ENCODE assay signal across 16 cellular contexts in the genomic region with DNA sequence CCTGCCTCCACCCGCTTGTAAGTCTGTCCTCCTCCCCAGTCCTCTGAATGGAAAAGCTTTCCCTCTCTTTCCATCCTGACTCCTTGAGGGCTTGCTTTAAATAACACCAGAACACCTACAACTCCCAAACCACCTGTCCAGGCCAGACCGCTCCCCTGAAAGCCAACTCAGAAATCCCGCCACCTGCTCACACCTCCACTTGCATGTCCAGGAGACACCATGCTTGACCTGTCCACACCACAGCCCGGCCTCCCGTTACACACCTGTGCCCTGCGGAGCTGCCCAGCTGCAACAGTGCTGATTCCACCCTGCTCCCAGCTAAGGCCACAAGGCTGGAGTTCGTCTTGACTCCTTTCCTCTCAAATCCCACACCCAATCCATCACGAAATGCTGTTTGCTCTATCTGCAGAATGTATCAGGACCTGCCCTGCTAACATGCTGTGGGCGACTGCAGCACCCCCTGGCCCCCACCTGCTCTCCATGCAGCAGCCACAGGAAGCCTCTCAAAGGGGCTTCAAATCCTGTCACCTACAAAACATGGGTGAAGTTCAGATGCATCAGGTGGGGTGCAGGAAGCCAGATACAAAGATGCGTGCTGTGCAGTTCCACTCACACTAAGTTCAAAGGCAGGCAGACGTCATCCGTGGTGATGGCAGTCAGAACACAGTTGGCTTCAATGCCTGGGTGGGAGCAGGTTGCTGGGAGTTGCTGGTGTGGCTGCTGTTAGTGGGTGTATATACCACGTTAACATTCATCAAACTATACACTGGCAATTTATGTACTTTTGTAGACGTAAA.
"Had no signal": no experiment of that assay in that cellular context is flagged by ENCODE, and none has a peak within 500 bp of the region (broad histone marks: within the 10 kb centered on the region; RNA-seq: fewer than 3 reads in every experiment).

No MANE protein-coding gene starts in this region.

- ATAC-seq: activated T-cell treated with anti-CD3 and anti-CD28 coated beads, Interleukin-2, amount 50 U/mL, for 4 hours; esophagus mucosa; stimulated activated naive B cell treated with anti-CD40 and anti-IgM and Interleukin-4, amounts not matched to agents 10 μg/mL and 1 μg/mL and 100 μg/mL, for 72 hours had no signal

- H3K27ac ChIP-seq: adrenal gland, cardiac muscle cell, right atrium auricular region, skin epidermis had no signal

- H3K4me3 Mint-ChIP-seq: activated T-cell treated with anti-CD3 and anti-CD28 coated beads, Interleukin-2, amount 50 U/mL, for 4 hours; stimulated activated naive B cell treated with anti-CD40 and anti-IgM and Interleukin-4, amounts not matched to agents 10 μg/mL and 1 μg/mL and 100 μg/mL, for 72 hours had no signal

- H3K36me3 ChIP-seq: adrenal gland, cardiac muscle cell, right atrium auricular region had no signal

- H3K4me1 Mint-ChIP-seq: stimulated activated naive B cell treated with anti-CD40 and anti-IgM and Interleukin-4, amounts not matched to agents 10 μg/mL and 1 μg/mL and 100 μg/mL, for 72 hours had no signal

- DNase-seq: activated CD4-positive, alpha-beta T cell treated with anti-CD3 and anti-CD28 coated beads, Interleukin-2, amount 50 U/mL, for 1 hour; activated effector memory CD4-positive, alpha-beta T cell treated with Interleukin-2 at 50 U/mL for 16 hours; activated naive CD4-positive, alpha-beta T cell treated with anti-CD3 and anti-CD28 coated beads, Interleukin-2, amount 50 U/mL, for 16 hours; activated T-cell treated with anti-CD3 and anti-CD28 coated beads, Interleukin-2, amount 50 U/mL, for 4 hours; hypothalamus; posterior cingulate gyrus; stimulated activated CD4-positive, alpha-beta T cell treated with anti-CD3 and anti-CD28 coated beads, Interleukin-15, amount 100 ng/mL, for 24 hours; stimulated activated CD4-positive, alpha-beta T cell treated with anti-CD3 and anti-CD28 coated beads, Interleukin-4, amount 100 ng/mL, for 1 hour; stimulated activated naive B cell treated with anti-CD40 and anti-IgM and Interleukin-4, amounts not matched to agents 10 μg/mL and 1 μg/mL and 100 μg/mL, for 72 hours; trophoblast cell had no signal

- FAIRE-seq: endometrium had no signal

- H3K9me3 ChIP-seq: adrenal gland had no signal

- H3K4me3 ChIP-seq: adrenal gland, cardiac muscle cell, right atrium auricular region, skin epidermis had no signal

- H3K27me3 ChIP-seq: adrenal gland, cardiac muscle cell, right atrium auricular region had no signal

- H3K27ac Mint-ChIP-seq: stimulated activated naive B cell treated with anti-CD40 and anti-IgM and Interleukin-4, amounts not matched to agents 10 μg/mL and 1 μg/mL and 100 μg/mL, for 72 hours had no signal
